ENCODE assay signal across 8 cellular contexts in genomic region chr9:21994526-21994995, GRCh38. TPM values are rescaled to one million over a fixed set of nuclear protein-coding genes. Genes with fewer than 3 reads are reported as not detected.
A peak's percentile ranks its signal among the peaks of the same experiment; 100 is the strongest.
DNase-seq lines count a peak whose midpoint lies in the region; ATAC-seq and TF ChIP-seq lines count a peak whose summit lies in the region.

CDKN2B-AS1 (plus strand) TSS chr9:21994791.

- DNase-seq in Right ventricle myocardium inferior (ENCODE audit: missing footprints): peak; percentile 60
- no peak for DNase-seq in cardiac septum (ENCODE audit: low spot score)
- peak; percentile 98 for DNase-seq in NCI-H1092 treated with DMSO at 0.1 percent for 48 hours (lab: John Stamatoyannopoulos, UW)
- DNase-seq in T-helper 2 cell: peak in 3 of 5 experiments; percentile 33 to 73 (median 56)
- peak; percentile 72 for DNase-seq in medulla oblongata (ENCODE audit: extremely low spot score)
- DNase-seq in testis: peak; percentile 78

- H3K4me1 ChIP-seq in ectodermal cell (ENCODE audit: control insufficient read depth, insufficient read depth, low read length): peaks cover 15% of the 10 kb centered on the region
- peaks cover 8% of the 10 kb centered on the region for H3K4me1 ChIP-seq in testis

- H3K36me3 ChIP-seq in ectodermal cell (ENCODE audit: control insufficient read depth, insufficient read depth, low read length) (no peaks in the 10 kb centered on the region), testis (ENCODE audit: low read depth, missing control alignments) (no peaks in the 10 kb centered on the region)

- H3K4me3 ChIP-seq in ectodermal cell (ENCODE audit: insufficient read depth, low read depth, low read length): peak within 1 kb of the TSS; percentile 42
- H3K4me3 ChIP-seq in testis: peak within 1 kb of the TSS; percentile 77 to 82

- H3K27me3 ChIP-seq in ectodermal cell (ENCODE audit: control insufficient read depth, insufficient read depth, low read length, poor library complexity, severe bottlenecking): peaks cover 96% of the 10 kb centered on the region
- no peaks in the 10 kb centered on the region for H3K27me3 ChIP-seq in testis

- intact Hi-C loops in Right ventricle myocardium inferior (cut with DNase I) (no loop called here), cardiac septum (cut with DNase I) (no loop called here), testis (cut with DNase I; ENCODE audit: low total_unique reads) (no loop called here)

- no peak for TF ChIP-seq POLR2A in testis (IDR thresholded peaks at IDR 0.05)

- no peaks in the 10 kb centered on the region for H3K9me3 ChIP-seq in ectodermal cell (ENCODE audit: control insufficient read depth, low read length)
- no peaks in the 10 kb centered on the region for H3K9me3 ChIP-seq in testis

- H3K27ac ChIP-seq in ectodermal cell (ENCODE audit: insufficient read depth, low read depth, low read length, poor library complexity, severe bottlenecking) (no peak within 1 kb of the TSS), testis (peak within 1 kb of the TSS; percentile 61 to 89)

- peak; percentile 55 for ATAC-seq in Right ventricle myocardium inferior
- peak; percentile 46 for ATAC-seq in HG02678 (IDR thresholded peaks at IDR 0.05; ENCODE audit: unreplicated experiment)

- WGBS in ectodermal cell, 2 experiments: 0% methylated on average over 40 to 43 of the region's 44 CpGs
- 1% methylated on average over 30 to 44 of the region's 44 CpGs for WGBS in testis, 2 donors

- TF ChIP-seq CTCF in testis (IDR thresholded peaks at IDR 0.05): no peak

RNA-seq across cellular contexts. Expression of gene CDKN2B-AS1, which starts in this region (rescaled TPM):
- total RNA-seq in Right ventricle myocardium inferior (not detected), cardiac septum (not detected), testis (1 to 10 TPM; 3.0 to 3.5 TPM)
- polyA plus RNA-seq in ectodermal cell (2013, experiment 1 of 4): not detected
- polyA plus RNA-seq in ectodermal cell (2013, experiment 2 of 4): not detected
- not detected for polyA plus RNA-seq in ectodermal cell (2013, experiment 3 of 4)
- not detected for polyA plus RNA-seq in ectodermal cell (2013, experiment 4 of 4)
- 2.2 TPM for polyA plus RNA-seq in testis (ENCODE audit: insufficient read depth, low read depth, low replicate concordance)

Comparison
In these comparisons a context has a peak if more than half of its experiments do, and no peak if none do; other contexts are left out.
1. Peak in DNase-seq and ATAC-seq in Right ventricle myocardium inferior; RNA of the gene not detected or under 1 TPM.